7 cellular contexts compared by ENCODE assay signal in the genomic region with DNA sequence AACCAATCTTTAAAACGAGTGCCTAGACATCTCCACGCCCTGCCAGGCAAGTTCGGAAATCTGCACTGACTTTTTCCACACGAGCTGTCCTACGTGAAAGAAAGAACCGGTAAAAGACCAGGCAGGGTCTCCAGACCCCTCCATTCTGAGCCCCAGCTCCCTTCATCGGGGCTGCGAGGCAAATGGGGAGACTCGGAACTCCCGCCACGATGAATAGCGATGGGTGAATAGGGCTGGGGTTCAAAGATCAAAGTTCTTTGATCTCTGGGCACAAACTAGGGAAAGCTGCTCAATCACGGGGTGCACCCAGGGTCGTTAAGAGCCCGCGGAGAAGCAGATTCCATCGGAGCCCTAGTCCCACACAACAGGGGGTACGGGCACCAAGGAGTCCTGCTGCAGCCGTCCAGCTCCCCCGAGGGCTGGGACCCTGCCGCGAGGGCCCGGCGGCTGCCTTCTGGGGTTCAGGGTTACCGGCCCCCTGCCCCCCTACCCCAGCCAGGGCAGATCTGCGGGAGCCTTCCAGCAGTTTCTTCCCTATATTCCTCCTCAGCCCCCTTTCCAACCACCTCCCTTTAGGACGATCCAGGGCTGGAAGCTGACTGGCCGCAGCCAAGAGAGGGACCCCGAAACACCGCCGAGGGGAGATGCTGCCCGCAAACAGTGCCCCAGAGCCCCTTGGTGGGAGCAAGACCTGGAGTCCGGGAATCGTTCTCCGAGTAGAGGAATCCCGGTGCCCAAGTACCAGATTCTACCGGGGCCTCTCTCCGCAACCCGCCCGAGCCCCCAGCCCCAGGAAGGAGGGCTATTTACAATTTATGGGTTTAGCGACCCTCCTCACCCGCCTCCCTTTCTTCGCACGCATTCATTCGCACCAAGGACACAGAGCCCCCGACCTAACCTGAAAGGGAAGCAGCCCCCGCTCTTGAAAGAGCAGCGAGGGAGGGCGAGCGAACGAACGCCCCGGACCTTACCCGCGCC. TPM values are rescaled to one million over a fixed set of nuclear protein-coding genes. Genes with fewer than 3 reads are reported as not detected.
DNase-seq lines count a peak whose midpoint lies in the region; ATAC-seq lines count a peak whose summit lies in the region.

No MANE protein-coding gene starts in this region.

- H3K4me1 Mint-ChIP-seq in activated T-helper 1 cell treated with anti-CD3 and anti-CD28 coated beads, Interleukin-12 subunit alpha, Interleukin-12 subunit beta, Interleukin-2, Interleukin-4 antibody, amounts not matched to agents 30 ng/mL and 10 ng/mL and 1 ng/mL, durations not matched to agents 14 hours and 24 hours and 36 hours (ENCODE audit: low read depth), result peaks cover 24% of the 10 kb centered on the region
- H3K4me1 Mint-ChIP-seq in immature natural killer cell, result peaks cover 27 to 30% of the 10 kb centered on the region in 2 donors
- peaks cover 43% of the 10 kb centered on the region for H3K4me1 Mint-ChIP-seq in stimulated activated naive CD8-positive, alpha-beta T cell treated with anti-CD3 and anti-CD28 coated beads, Interleukin-15, amount 100 ng/mL, for 72 hours

- H3K9me3 ChIP-seq in HUES6 (ENCODE audit: control insufficient read depth, insufficient read depth, low read depth, low read length), result no peaks in the 10 kb centered on the region

- no peaks in the 10 kb centered on the region for H3K36me3 ChIP-seq in HUES6 (ENCODE audit: control insufficient read depth, insufficient read depth, low read length)

- peak overlapping the region; percentile 83 for H3K4me3 ChIP-seq in HUES6 (ENCODE audit: low read depth, low read length)

- H3K9me3 Mint-ChIP-seq in activated T-helper 1 cell treated with anti-CD3 and anti-CD28 coated beads, Interleukin-12 subunit alpha, Interleukin-12 subunit beta, Interleukin-2, Interleukin-4 antibody, amounts not matched to agents 30 ng/mL and 10 ng/mL and 1 ng/mL, durations not matched to agents 14 hours and 24 hours and 36 hours, result no peaks in the 10 kb centered on the region
- H3K9me3 Mint-ChIP-seq in immature natural killer cell, result no peaks in the 10 kb centered on the region
- H3K9me3 Mint-ChIP-seq in stimulated activated naive CD8-positive, alpha-beta T cell treated with anti-CD3 and anti-CD28 coated beads, Interleukin-15, amount 100 ng/mL, for 72 hours, result no peaks in the 10 kb centered on the region

- peak; percentile 14 for ATAC-seq in stimulated activated naive CD8-positive, alpha-beta T cell treated with anti-CD3 and anti-CD28 coated beads, Interleukin-15, amount 100 ng/mL, for 72 hours
- ATAC-seq in HG03378 (IDR thresholded peaks at IDR 0.05; ENCODE audit: unreplicated experiment), result no peak

- H3K4me1 ChIP-seq in HUES6 (ENCODE audit: control insufficient read depth, insufficient read depth, low read length), result peaks cover 51% of the 10 kb centered on the region

- peaks cover 70% of the 10 kb centered on the region for H3K27me3 Mint-ChIP-seq in activated T-helper 1 cell treated with anti-CD3 and anti-CD28 coated beads, Interleukin-12 subunit alpha, Interleukin-12 subunit beta, Interleukin-2, Interleukin-4 antibody, amounts not matched to agents 30 ng/mL and 10 ng/mL and 1 ng/mL, durations not matched to agents 14 hours and 24 hours and 36 hours (ENCODE audit: insufficient read depth)
- H3K27me3 Mint-ChIP-seq in immature natural killer cell (ENCODE audit: low read depth in 3 of 3), result peaks cover 11 to 40% (median 36%) of the 10 kb centered on the region in 3 donors
- peaks cover 76% of the 10 kb centered on the region for H3K27me3 Mint-ChIP-seq in stimulated activated naive CD8-positive, alpha-beta T cell treated with anti-CD3 and anti-CD28 coated beads, Interleukin-15, amount 100 ng/mL, for 72 hours

- peaks cover 2% of the 10 kb centered on the region for H3K36me3 Mint-ChIP-seq in activated T-helper 1 cell treated with anti-CD3 and anti-CD28 coated beads, Interleukin-12 subunit alpha, Interleukin-12 subunit beta, Interleukin-2, Interleukin-4 antibody, amounts not matched to agents 30 ng/mL and 10 ng/mL and 1 ng/mL, durations not matched to agents 14 hours and 24 hours and 36 hours (ENCODE audit: low read depth)
- no peaks in the 10 kb centered on the region for H3K36me3 Mint-ChIP-seq in immature natural killer cell

- H3K4me3 Mint-ChIP-seq in activated T-helper 1 cell treated with anti-CD3 and anti-CD28 coated beads, Interleukin-12 subunit alpha, Interleukin-12 subunit beta, Interleukin-2, Interleukin-4 antibody, amounts not matched to agents 30 ng/mL and 10 ng/mL and 1 ng/mL, durations not matched to agents 14 hours and 24 hours and 36 hours, result peak overlapping the region; percentile 74
- H3K4me3 Mint-ChIP-seq in immature natural killer cell, result peak overlapping the region; percentile 71 to 79 (median 75)
- H3K4me3 Mint-ChIP-seq in stimulated activated naive CD8-positive, alpha-beta T cell treated with anti-CD3 and anti-CD28 coated beads, Interleukin-15, amount 100 ng/mL, for 72 hours, result peak overlapping the region; percentile 73 to 84

- intact Hi-C loops in activated T-helper 1 cell treated with anti-CD3 and anti-CD28 coated beads, Interleukin-12 subunit alpha, Interleukin-12 subunit beta, Interleukin-2, Interleukin-4 antibody, amounts not matched to agents 30 ng/mL and 10 ng/mL and 1 ng/mL, durations not matched to agents 14 hours and 24 hours and 36 hours (cut with micrococcal nuclease), result no loop called here

- DNase-seq in activated T-helper 1 cell treated with anti-CD3 and anti-CD28 coated beads, Interleukin-12 subunit alpha, Interleukin-12 subunit beta, Interleukin-2, Interleukin-4 antibody, amounts not matched to agents 30 ng/mL and 10 ng/mL and 1 ng/mL, durations not matched to agents 14 hours and 24 hours and 36 hours (ENCODE audit: low spot score), result no peak
- no peak for DNase-seq in immature natural killer cell
- no peak for DNase-seq in stimulated activated naive CD8-positive, alpha-beta T cell treated with anti-CD3 and anti-CD28 coated beads, Interleukin-15, amount 100 ng/mL, for 72 hours
- DNase-seq in NCI-H2171 treated with DMSO at 0.1 percent for 48 hours (lab: John Stamatoyannopoulos, UW), result no peak
- no peak for DNase-seq in LoVo (ENCODE audit: low spot score)

- peaks cover 13% of the 10 kb centered on the region; the same call in 1 of the 2 replicates for H3K27me3 ChIP-seq in HUES6 (ENCODE audit: control insufficient read depth, insufficient read depth, low read length)

- H3K27ac ChIP-seq in HUES6 (ENCODE audit: low read depth, low read length), result no peak overlapping the region; the same call in 1 of the 2 replicates

- no peak overlapping the region for H3K27ac Mint-ChIP-seq in activated T-helper 1 cell treated with anti-CD3 and anti-CD28 coated beads, Interleukin-12 subunit alpha, Interleukin-12 subunit beta, Interleukin-2, Interleukin-4 antibody, amounts not matched to agents 30 ng/mL and 10 ng/mL and 1 ng/mL, durations not matched to agents 14 hours and 24 hours and 36 hours
- H3K27ac Mint-ChIP-seq in immature natural killer cell, result no peak overlapping the region
- H3K27ac Mint-ChIP-seq in stimulated activated naive CD8-positive, alpha-beta T cell treated with anti-CD3 and anti-CD28 coated beads, Interleukin-15, amount 100 ng/mL, for 72 hours, result peak overlapping the region in 1 of 2 donors; percentile 34

- H3K9ac ChIP-seq in HUES6 (ENCODE audit: low read length), result peak overlapping the region; percentile 78

RNA-seq across cellular contexts. Expression of a gene that starts 1.0 kb away (rescaled TPM):
- 0.08 and 0.15 TPM in 2 replicates for total RNA-seq in activated T-helper 1 cell treated with anti-CD3 and anti-CD28 coated beads, Interleukin-12 subunit alpha, Interleukin-12 subunit beta, Interleukin-2, Interleukin-4 antibody, amounts not matched to agents 30 ng/mL and 10 ng/mL and 1 ng/mL, durations not matched to agents 14 hours and 24 hours and 36 hours
- polyA plus RNA-seq in immature natural killer cell, result not detected

RNA-seq across cellular contexts. Expression of a gene that starts 19.2 kb away (rescaled TPM):
- total RNA-seq in activated T-helper 1 cell treated with anti-CD3 and anti-CD28 coated beads, Interleukin-12 subunit alpha, Interleukin-12 subunit beta, Interleukin-2, Interleukin-4 antibody, amounts not matched to agents 30 ng/mL and 10 ng/mL and 1 ng/mL, durations not matched to agents 14 hours and 24 hours and 36 hours, result 15.1 and 16.7 TPM in 2 replicates
- polyA plus RNA-seq in immature natural killer cell, result 10 to 100 TPM; 13.2 to 24.1 (median 22.0) TPM
